ENCODE assay signal across 22 cellular contexts in the genomic region with DNA sequence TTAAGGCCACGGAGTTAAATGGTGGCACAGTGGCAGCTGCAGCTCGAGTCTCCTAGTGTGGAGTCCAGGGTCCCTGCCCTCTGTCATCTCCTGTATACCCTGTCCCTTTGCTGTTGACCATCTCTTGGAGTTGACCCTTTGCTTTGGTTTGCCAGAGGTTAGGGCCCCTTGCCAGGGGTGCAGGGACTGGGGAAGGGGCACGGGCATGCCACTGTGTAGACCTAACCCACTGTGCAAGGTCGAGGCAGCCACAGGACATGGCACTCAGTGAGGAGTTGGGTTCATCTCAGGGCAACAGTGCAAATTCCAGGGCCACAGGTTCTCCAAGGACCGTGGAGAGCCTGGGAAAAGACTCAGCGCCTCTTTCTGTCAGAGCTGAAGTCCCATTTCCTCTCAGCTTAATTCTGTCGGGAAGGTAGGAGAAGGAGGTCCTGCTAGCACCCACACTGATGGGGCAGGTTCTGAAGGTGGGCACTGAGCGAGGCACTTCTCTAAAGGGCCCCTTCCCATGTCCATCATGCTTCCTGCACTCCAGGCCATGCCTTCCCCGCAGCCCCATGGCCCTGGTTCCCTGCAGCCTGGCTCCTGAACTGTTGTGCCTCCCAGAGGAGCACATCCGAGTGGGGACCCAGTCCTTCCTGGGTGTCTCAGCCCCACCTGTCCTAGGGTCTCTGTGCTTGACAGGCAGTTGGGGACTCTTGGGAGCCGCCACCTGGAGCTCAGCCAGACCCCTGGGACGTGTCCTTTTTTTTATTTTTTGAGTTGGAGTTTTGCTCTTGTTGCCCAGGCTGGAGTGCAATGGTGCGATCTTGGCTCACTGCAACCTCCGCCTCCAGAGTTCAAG. TPM values are rescaled to one million over a fixed set of nuclear protein-coding genes. Genes with fewer than 3 reads are reported as not detected.
A peak's percentile ranks its signal among the peaks of the same experiment; 100 is the strongest.
DNase-seq lines count a peak whose midpoint lies in the region; ATAC-seq, FAIRE-seq and TF ChIP-seq lines count a peak whose summit lies in the region.
"Had no signal": no experiment of that assay in that cellular context is flagged by ENCODE, and none has a peak within 500 bp of the region (broad histone marks: within the 10 kb centered on the region; RNA-seq: fewer than 3 reads in every experiment).

No MANE protein-coding gene starts in this region.

- no TSS peak for BruUV-seq in HepG2 (replicated peaks; lab: Mats Ljungman, UMichigan)

- TF ChIP-seq EP300 in HepG2 (IDR thresholded peaks at IDR 0.05; ENCODE audit: low read depth in 2 of 2, low read length in 2 of 2), result no peak
- TF ChIP-seq EP300 in HepG2 (CRISPR knock-in tag; IDR thresholded peaks at IDR 0.05; ENCODE audit: borderline replicate concordance), result no peak

- H3K36me3 ChIP-seq in right atrium auricular region (no peaks in the 10 kb centered on the region), Peyer's patch (no peaks in the 10 kb centered on the region), HepG2 (replicated peaks in 1 of 2; ENCODE audit: control insufficient read depth in 1 of 2, insufficient read depth in 2 of 2, low read length in 2 of 2) (peaks cover 0 to 3% of the 10 kb centered on the region in 2 experiments; a peak in 3 of 5 replicates), small intestine (ENCODE audit: control insufficient read depth in 2 of 2, insufficient read depth in 2 of 2, low read length in 2 of 2) (no peaks in the 10 kb centered on the region)

- H3K4me1 ChIP-seq in right atrium auricular region (peaks cover 0 to 20% of the 10 kb centered on the region in 2 donors), Peyer's patch (peaks cover 0 to 35% (median 11%) of the 10 kb centered on the region in 4 donors), HepG2 (ENCODE audit: insufficient read depth, low read length) (peaks cover 83% of the 10 kb centered on the region), small intestine (ENCODE audit: control insufficient read depth in 2 of 2, insufficient read depth in 1 of 2, low read depth in 1 of 2, low read length in 1 of 2) (peaks cover 4 to 5% of the 10 kb centered on the region in 2 donors), foreskin keratinocyte (peaks cover 3% of the 10 kb centered on the region)

- in situ Hi-C loops in HepG2 (cut with HindIII; ENCODE audit: extremely low pct_ligation_motif_present, low pct_unique_long_range_greater_than_20kb), result no loop called here

- H3K9me3 ChIP-seq in right atrium auricular region, result no peaks in the 10 kb centered on the region
- no peaks in the 10 kb centered on the region for H3K9me3 ChIP-seq in Peyer's patch
- no peaks in the 10 kb centered on the region for H3K9me3 ChIP-seq in HepG2 (ENCODE audit: low read length)
- no peaks in the 10 kb centered on the region for H3K9me3 ChIP-seq in small intestine (ENCODE audit: control insufficient read depth, low read depth)
- H3K9me3 ChIP-seq: MG63, SK-N-SH had no signal

- TF ChIP-seq POLR2A in Peyer's patch (IDR thresholded peaks at IDR 0.05) (no peak), HepG2 (IDR thresholded peaks at IDR 0.05; ENCODE audit: insufficient read depth in 1 of 2, low read depth in 2 of 2, low read length in 2 of 2) (no peak)

- no peaks in the 10 kb centered on the region for H4K20me1 ChIP-seq in HepG2 (ENCODE audit: insufficient read depth, low read length)

- no peak for TF ChIP-seq RAD21 in HepG2 (CRISPR knock-in tag; IDR thresholded peaks at IDR 0.05)

- H3K4me3 ChIP-seq in right atrium auricular region (no peak overlapping the region), Peyer's patch (peak overlapping the region in 3 of 4 donors; percentile 10 to 88 (median 65)), HepG2 (replicated peaks in 1 of 3; ENCODE audit: insufficient read depth in 1 of 3, low read depth in 2 of 3, low read length in 3 of 3) (peak overlapping the region; percentile 17 to 99 (median 74)), small intestine (ENCODE audit: low read depth in 1 of 2, low read length in 2 of 2) (peak overlapping the region in 1 of 2 donors; percentile 76)
- H3K4me3 ChIP-seq: MG63 had no signal

- H3K79me2 ChIP-seq in HepG2 (ENCODE audit: insufficient read depth, low read length), result peaks cover 56% of the 10 kb centered on the region

- no peak for FAIRE-seq in HepG2 (lab: Jason Lieb, UNC)
- no peak for FAIRE-seq in small intestine (lab: Jason Lieb, UNC)

- DNase-seq in Right ventricle myocardium inferior (ENCODE audit: missing footprints), result peak; percentile 5
- DNase-seq in right atrium auricular region (ENCODE audit: low spot score), result no peak
- DNase-seq in Peyer's patch, result no peak
- no peak for DNase-seq in HepG2 (ENCODE audit: low spot score)
- DNase-seq in small intestine, result peak; percentile 62
- DNase-seq in medulla oblongata (ENCODE audit: extremely low spot score), result no peak
- no peak for DNase-seq in AG20443 (ENCODE audit: low spot score)
- DNase-seq in foreskin keratinocyte, result no peak
- DNase-seq: ACHN, DMS79, Kasumi-1, MG63, NCI-H1417, NCI-H1694 treated with DMSO at 0.1 percent for 48 hours, NCI-H2081 treated with DMSO at 0.1 percent for 48 hours, NCI-H2171 treated with DMSO at 0.1 percent for 48 hours, NCI-H524 treated with DMSO at 0.1 percent for 48 hours, NCI-H82, SHP77 treated with DMSO at 0.1 percent for 48 hours, SK-N-SH had no signal

- H3K27ac ChIP-seq in right atrium auricular region (no peak overlapping the region), Peyer's patch (peak overlapping the region in 3 of 4 donors; percentile 6 to 96 (median 81)), HepG2 (ENCODE audit: extremely low read length, insufficient read depth, low read length) (peak overlapping the region; percentile 4), small intestine (ENCODE audit: low read depth in 1 of 2, low read length in 1 of 2) (peak overlapping the region; percentile 57 to 65), foreskin keratinocyte (no peak overlapping the region)
- H3K27ac ChIP-seq: 22Rv1, C4-2B had no signal

- POLR2A ChIA-PET in HepG2 (lab: Yijun Ruan, JAX), result interaction anchor here (2.5 kb wide), 1 partner anchor 123 kb away, joined by 15 read pairs; a partner anchor contains a TSS

- peak overlapping the region; percentile 74 for H3K9ac ChIP-seq in HepG2 (ENCODE audit: insufficient read depth, low read depth, low read length)
- H3K9ac ChIP-seq: SK-N-SH had no signal

- 68% methylated on average over 12 of the region's 14 CpGs for WGBS in HepG2 (ENCODE audit: low lambda C conversion rate)
- 51 to 77% (median 60%) methylated on average over 14 of the region's 14 CpGs for WGBS in small intestine, 3 donors

- intact Hi-C loops in Right ventricle myocardium inferior (cut with DNase I) (loop anchor here (5.0 kb wide), 1 partner anchor 57 kb away; a partner anchor contains a TSS), HepG2 (cut with micrococcal nuclease; ENCODE audit: unreplicated experiment) (loop anchor here (5.0 to 10.0 kb wide), 3 partner anchors 55 to 1158 kb away; a partner anchor contains a TSS)

- ATAC-seq in Right ventricle myocardium inferior, result no peak
- no peak for ATAC-seq in HepG2
- no peak for ATAC-seq in foreskin keratinocyte

- H3K4me2 ChIP-seq in HepG2 (ENCODE audit: low read depth, low read length), result peak overlapping the region; percentile 97
- H3K4me2 ChIP-seq: SK-N-SH had no signal

- no peak overlapping the region for H2AFZ ChIP-seq in HepG2 (ENCODE audit: low read length)

- CTCF ChIA-PET in HepG2 (lab: Yijun Ruan, JAX; ENCODE audit: low intra/inter-chr PET ratio, low total read pairs), result no interaction called here

- no peaks in the 10 kb centered on the region for H3K27me3 ChIP-seq in right atrium auricular region
- H3K27me3 ChIP-seq in Peyer's patch, result no peaks in the 10 kb centered on the region
- no peaks in the 10 kb centered on the region for H3K27me3 ChIP-seq in HepG2 (ENCODE audit: control insufficient read depth in 1 of 2, insufficient read depth in 2 of 2, low read length in 2 of 2)
- H3K27me3 ChIP-seq in small intestine (ENCODE audit: control insufficient read depth in 2 of 2, insufficient read depth in 2 of 2, low read length in 2 of 2), result no peaks in the 10 kb centered on the region
- H3K27me3 ChIP-seq in foreskin keratinocyte, result peaks cover 2% of the 10 kb centered on the region
- H3K27me3 ChIP-seq: MG63 had no signal

- no peak for TF ChIP-seq CTCF in right atrium auricular region (IDR thresholded peaks at IDR 0.05)
- TF ChIP-seq CTCF in Peyer's patch (IDR thresholded peaks at IDR 0.05), result no peak
- no peak for TF ChIP-seq CTCF in HepG2 (CRISPR knock-in tag; IDR thresholded peaks at IDR 0.05)
- no peak for TF ChIP-seq CTCF in foreskin keratinocyte (conservative IDR thresholded peaks at IDR 0.05)

RNA-seq across cellular contexts. Expression of a gene that starts 2.8 kb away (rescaled TPM):
- total RNA-seq in Right ventricle myocardium inferior (4.5 TPM), right atrium auricular region (1 to 10 TPM in 1 of 2 donors, under 1 TPM in 1; 0.82 to 1.7 TPM), Peyer's patch (100 to 1,000 TPM in 3 of 4 donors, 10 to 100 TPM in 1; 40.4 to 576 (median 435) TPM), HepG2 (2016; rRNA removed; fragmentation: Illumina TruSeq; extraction: Trizol) (29.9 and 40.9 TPM in 2 replicates), foreskin keratinocyte (2.4 and 2.6 TPM in 2 replicates)
- 8.1 and 9.7 TPM in 2 replicates for total RNA-seq in HepG2 (2016; cell fraction: cytosol; rRNA removed; fragmentation: Illumina TruSeq; extraction: Trizol; ENCODE audit: low read depth)
- 31.6 and 41.5 TPM in 2 replicates for total RNA-seq in HepG2 (2016; cell fraction: insoluble cytoplasmic fraction; rRNA removed; fragmentation: Illumina TruSeq; extraction: Trizol)
- 15.4 and 18.4 TPM in 2 replicates for total RNA-seq in HepG2 (2016; cell fraction: membrane; rRNA removed; fragmentation: Illumina TruSeq; extraction: Trizol)
- 34.9 and 38.4 TPM in 2 replicates for total RNA-seq in HepG2 (2016; cell fraction: nucleus; rRNA removed; fragmentation: Illumina TruSeq; extraction: Trizol)
- polyA plus RNA-seq in HepG2 (2011; rRNA removed) (99.2 and 139 TPM in 2 replicates), small intestine (100 to 1,000 TPM; 225 to 643 (median 533) TPM), foreskin keratinocyte (4.1 and 5.0 TPM in 2 replicates)
- 93.9 and 100.0 TPM in 2 replicates for polyA plus RNA-seq in HepG2 (2011; cell fraction: cytosol; rRNA removed)
- 195 and 260 TPM in 2 replicates for polyA plus RNA-seq in HepG2 (2011; cell fraction: nucleus; rRNA removed)
- polyA plus RNA-seq in HepG2 (2012), result 128 and 136 TPM in 2 replicates
- polyA plus RNA-seq in HepG2 (2016; cell fraction: cytosol; fragmentation: Illumina TruSeq; extraction: Trizol; ENCODE audit: low read depth), result 12.3 and 15.8 TPM in 2 replicates
- polyA plus RNA-seq in HepG2 (2016; cell fraction: insoluble cytoplasmic fraction; fragmentation: Illumina TruSeq; extraction: Trizol; ENCODE audit: low read depth), result 39.2 and 45.9 TPM in 2 replicates
- 14.9 and 20.8 TPM in 2 replicates for polyA plus RNA-seq in HepG2 (2016; cell fraction: membrane; fragmentation: Illumina TruSeq; extraction: Trizol; ENCODE audit: low read depth)
- polyA plus RNA-seq in HepG2 (2016; cell fraction: nucleus; fragmentation: Illumina TruSeq; extraction: Trizol; ENCODE audit: insufficient read depth, low read depth), result 94.3 and 95.6 TPM in 2 replicates
- polyA minus RNA-seq in HepG2 (2011; rRNA and poly(A)+ RNA removed; ENCODE audit: low replicate concordance), result 6.9 and 106 TPM in 2 replicates
- polyA minus RNA-seq in HepG2 (2011; cell fraction: cytosol; rRNA and poly(A)+ RNA removed), result 29.4 and 50.9 TPM in 2 replicates
- polyA minus RNA-seq in HepG2 (2011; cell fraction: nucleus; rRNA and poly(A)+ RNA removed), result 51.5 and 66.5 TPM in 2 replicates

RNA-seq across cellular contexts. Expression of a gene that starts 10.9 kb away (rescaled TPM):
- total RNA-seq in Right ventricle myocardium inferior (25.8 TPM), right atrium auricular region (10 to 100 TPM; 22.3 to 36.7 TPM), Peyer's patch (10 to 100 TPM in 2 of 4 donors, 1 to 10 TPM in 2; 7.9 to 32.2 (median 13.3) TPM), HepG2 (2016; rRNA removed; fragmentation: Illumina TruSeq; extraction: Trizol) (4.0 and 9.7 TPM in 2 replicates), foreskin keratinocyte (0.37 and 0.39 TPM in 2 replicates)
- 0.53 and 0.61 TPM in 2 replicates for total RNA-seq in HepG2 (2016; cell fraction: cytosol; rRNA removed; fragmentation: Illumina TruSeq; extraction: Trizol; ENCODE audit: low read depth)
- total RNA-seq in HepG2 (2016; cell fraction: insoluble cytoplasmic fraction; rRNA removed; fragmentation: Illumina TruSeq; extraction: Trizol), result 4.1 and 12.5 TPM in 2 replicates
- 1.4 TPM in 2 replicates for total RNA-seq in HepG2 (2016; cell fraction: membrane; rRNA removed; fragmentation: Illumina TruSeq; extraction: Trizol)
- total RNA-seq in HepG2 (2016; cell fraction: nucleus; rRNA removed; fragmentation: Illumina TruSeq; extraction: Trizol), result 8.7 and 9.5 TPM in 2 replicates
- polyA plus RNA-seq in HepG2 (2011; rRNA removed) (8.1 and 13.1 TPM in 2 replicates), small intestine (10 to 100 TPM in 1 of 3 donors, 1 to 10 TPM in 1, under 1 TPM in 1; 0.67 to 23.0 (median 3.8) TPM), foreskin keratinocyte (0.25 and 0.37 TPM in 2 replicates)
- polyA plus RNA-seq in HepG2 (2011; cell fraction: cytosol; rRNA removed), result 9.7 and 19.1 TPM in 2 replicates
- polyA plus RNA-seq in HepG2 (2011; cell fraction: nucleus; rRNA removed), result 30.1 and 34.4 TPM in 2 replicates
- polyA plus RNA-seq in HepG2 (2012), result 8.6 and 10.0 TPM in 2 replicates
- 0.42 and 0.58 TPM in 2 replicates for polyA plus RNA-seq in HepG2 (2016; cell fraction: cytosol; fragmentation: Illumina TruSeq; extraction: Trizol; ENCODE audit: low read depth)
- 2.8 and 3.2 TPM in 2 replicates for polyA plus RNA-seq in HepG2 (2016; cell fraction: insoluble cytoplasmic fraction; fragmentation: Illumina TruSeq; extraction: Trizol; ENCODE audit: low read depth)
- polyA plus RNA-seq in HepG2 (2016; cell fraction: membrane; fragmentation: Illumina TruSeq; extraction: Trizol; ENCODE audit: low read depth), result 0.45 and 1.0 TPM in 2 replicates
- polyA plus RNA-seq in HepG2 (2016; cell fraction: nucleus; fragmentation: Illumina TruSeq; extraction: Trizol; ENCODE audit: insufficient read depth, low read depth), result 14.3 and 15.9 TPM in 2 replicates
- 0.54 and 19.1 TPM in 2 replicates for polyA minus RNA-seq in HepG2 (2011; rRNA and poly(A)+ RNA removed; ENCODE audit: low replicate concordance)
- 13.6 and 17.2 TPM in 2 replicates for polyA minus RNA-seq in HepG2 (2011; cell fraction: cytosol; rRNA and poly(A)+ RNA removed)
- polyA minus RNA-seq in HepG2 (2011; cell fraction: nucleus; rRNA and poly(A)+ RNA removed), result 4.8 and 5.6 TPM in 2 replicates

RNA-seq across cellular contexts. Expression of a gene that starts 17.9 kb away (rescaled TPM):
- total RNA-seq in Right ventricle myocardium inferior (411 TPM), right atrium auricular region (100 to 1,000 TPM; 379 to 465 TPM), Peyer's patch (100 to 1,000 TPM; 136 to 329 (median 225) TPM), HepG2 (2016; rRNA removed; fragmentation: Illumina TruSeq; extraction: Trizol) (498 and 508 TPM in 2 replicates), foreskin keratinocyte (368 and 406 TPM in 2 replicates)
- 947 and 1,365 TPM in 2 replicates for total RNA-seq in HepG2 (2016; cell fraction: cytosol; rRNA removed; fragmentation: Illumina TruSeq; extraction: Trizol; ENCODE audit: low read depth)
- total RNA-seq in HepG2 (2016; cell fraction: insoluble cytoplasmic fraction; rRNA removed; fragmentation: Illumina TruSeq; extraction: Trizol), result 496 and 506 TPM in 2 replicates
- total RNA-seq in HepG2 (2016; cell fraction: membrane; rRNA removed; fragmentation: Illumina TruSeq; extraction: Trizol), result 928 and 1,097 TPM in 2 replicates
- total RNA-seq in HepG2 (2016; cell fraction: nucleus; rRNA removed; fragmentation: Illumina TruSeq; extraction: Trizol), result 200 and 226 TPM in 2 replicates
- polyA plus RNA-seq in HepG2 (2011; rRNA removed) (491 and 584 TPM in 2 replicates), small intestine (100 to 1,000 TPM; 386 to 477 (median 407) TPM), foreskin keratinocyte (686 and 711 TPM in 2 replicates)
- 627 and 1,057 TPM in 2 replicates for polyA plus RNA-seq in HepG2 (2011; cell fraction: cytosol; rRNA removed)
- 336 and 383 TPM in 2 replicates for polyA plus RNA-seq in HepG2 (2011; cell fraction: nucleus; rRNA removed)
- polyA plus RNA-seq in HepG2 (2012), result 371 and 440 TPM in 2 replicates
- polyA plus RNA-seq in HepG2 (2016; cell fraction: cytosol; fragmentation: Illumina TruSeq; extraction: Trizol; ENCODE audit: low read depth), result 1,401 and 1,836 TPM in 2 replicates
- 640 and 680 TPM in 2 replicates for polyA plus RNA-seq in HepG2 (2016; cell fraction: insoluble cytoplasmic fraction; fragmentation: Illumina TruSeq; extraction: Trizol; ENCODE audit: low read depth)
- 1,282 and 1,407 TPM in 2 replicates for polyA plus RNA-seq in HepG2 (2016; cell fraction: membrane; fragmentation: Illumina TruSeq; extraction: Trizol; ENCODE audit: low read depth)
- 415 and 448 TPM in 2 replicates for polyA plus RNA-seq in HepG2 (2016; cell fraction: nucleus; fragmentation: Illumina TruSeq; extraction: Trizol; ENCODE audit: insufficient read depth, low read depth)
- 310 and 535 TPM in 2 replicates for polyA minus RNA-seq in HepG2 (2011; rRNA and poly(A)+ RNA removed; ENCODE audit: low replicate concordance)
- polyA minus RNA-seq in HepG2 (2011; cell fraction: cytosol; rRNA and poly(A)+ RNA removed), result 514 and 560 TPM in 2 replicates
- polyA minus RNA-seq in HepG2 (2011; cell fraction: nucleus; rRNA and poly(A)+ RNA removed), result 136 and 144 TPM in 2 replicates

RNA-seq across cellular contexts. Expression of a gene that starts 29.6 kb away (rescaled TPM):
- total RNA-seq in Right ventricle myocardium inferior (0.84 TPM), right atrium auricular region (1 to 10 TPM; 4.3 to 4.5 TPM), Peyer's patch (1 to 10 TPM in 2 of 4 donors, not detected in 2; 2.5 to 5.6 TPM), HepG2 (2016; rRNA removed; fragmentation: Illumina TruSeq; extraction: Trizol) (7.0 and 13.9 TPM in 2 replicates), foreskin keratinocyte (0.49 and 1.6 TPM in 2 replicates)
- 7.2 and 7.6 TPM in 2 replicates for total RNA-seq in HepG2 (2016; cell fraction: cytosol; rRNA removed; fragmentation: Illumina TruSeq; extraction: Trizol; ENCODE audit: low read depth)
- 6.8 and 14.7 TPM in 2 replicates for total RNA-seq in HepG2 (2016; cell fraction: insoluble cytoplasmic fraction; rRNA removed; fragmentation: Illumina TruSeq; extraction: Trizol)
- total RNA-seq in HepG2 (2016; cell fraction: membrane; rRNA removed; fragmentation: Illumina TruSeq; extraction: Trizol), result 9.9 and 14.3 TPM in 2 replicates
- total RNA-seq in HepG2 (2016; cell fraction: nucleus; rRNA removed; fragmentation: Illumina TruSeq; extraction: Trizol), result 11.7 and 13.6 TPM in 2 replicates
- polyA plus RNA-seq in HepG2 (2011; rRNA removed) (23.4 and 30.8 TPM in 2 replicates), small intestine (1 to 10 TPM; 3.8 to 5.2 (median 3.8) TPM), foreskin keratinocyte (0.74 and 1.9 TPM in 2 replicates)
- polyA plus RNA-seq in HepG2 (2011; cell fraction: cytosol; rRNA removed), result 26.4 and 27.5 TPM in 2 replicates
- 30.3 and 37.8 TPM in 2 replicates for polyA plus RNA-seq in HepG2 (2011; cell fraction: nucleus; rRNA removed)
- 29.7 and 31.5 TPM in 2 replicates for polyA plus RNA-seq in HepG2 (2012)
- polyA plus RNA-seq in HepG2 (2016; cell fraction: cytosol; fragmentation: Illumina TruSeq; extraction: Trizol; ENCODE audit: low read depth), result 9.6 and 11.3 TPM in 2 replicates
- 9.2 and 9.7 TPM in 2 replicates for polyA plus RNA-seq in HepG2 (2016; cell fraction: insoluble cytoplasmic fraction; fragmentation: Illumina TruSeq; extraction: Trizol; ENCODE audit: low read depth)
- polyA plus RNA-seq in HepG2 (2016; cell fraction: membrane; fragmentation: Illumina TruSeq; extraction: Trizol; ENCODE audit: low read depth), result 12.0 and 14.2 TPM in 2 replicates
- polyA plus RNA-seq in HepG2 (2016; cell fraction: nucleus; fragmentation: Illumina TruSeq; extraction: Trizol; ENCODE audit: insufficient read depth, low read depth), result 23.5 and 24.6 TPM in 2 replicates
- 0.09 and 14.9 TPM in 2 replicates for polyA minus RNA-seq in HepG2 (2011; rRNA and poly(A)+ RNA removed; ENCODE audit: low replicate concordance)
- 5.9 and 7.1 TPM in 2 replicates for polyA minus RNA-seq in HepG2 (2011; cell fraction: cytosol; rRNA and poly(A)+ RNA removed)
- 10.7 and 13.8 TPM in 2 replicates for polyA minus RNA-seq in HepG2 (2011; cell fraction: nucleus; rRNA and poly(A)+ RNA removed)

RNA-seq across cellular contexts. Expression of a gene that starts 34.3 kb away (rescaled TPM):
- 2.4 TPM for total RNA-seq in Right ventricle myocardium inferior
- 1 to 10 TPM in 1 of 2 donors, under 1 TPM in 1; 0.90 to 1.0 TPM for total RNA-seq in right atrium auricular region
- total RNA-seq in Peyer's patch, result 1 to 10 TPM in 1 of 4 donors, not detected in 3; 2.8 TPM
- total RNA-seq in HepG2 (2016; rRNA removed; fragmentation: Illumina TruSeq; extraction: Trizol), result 0.04 TPM in 1 of 2 replicates, not detected in the other
- 0.40 and 0.44 TPM in 2 replicates for total RNA-seq in HepG2 (2016; cell fraction: cytosol; rRNA removed; fragmentation: Illumina TruSeq; extraction: Trizol; ENCODE audit: low read depth)
- 0.15 and 0.22 TPM in 2 replicates for total RNA-seq in HepG2 (2016; cell fraction: insoluble cytoplasmic fraction; rRNA removed; fragmentation: Illumina TruSeq; extraction: Trizol)
- 0.28 and 0.52 TPM in 2 replicates for total RNA-seq in HepG2 (2016; cell fraction: membrane; rRNA removed; fragmentation: Illumina TruSeq; extraction: Trizol)
- not detected in 2 replicates for total RNA-seq in HepG2 (2016; cell fraction: nucleus; rRNA removed; fragmentation: Illumina TruSeq; extraction: Trizol)
- 0.81 and 0.85 TPM in 2 replicates for polyA plus RNA-seq in HepG2 (2011; rRNA removed)
- polyA plus RNA-seq in HepG2 (2011; cell fraction: cytosol; rRNA removed), result 0.62 and 0.63 TPM in 2 replicates
- polyA plus RNA-seq in HepG2 (2011; cell fraction: nucleus; rRNA removed), result 3.5 and 4.0 TPM in 2 replicates
- 1.7 and 1.8 TPM in 2 replicates for polyA plus RNA-seq in HepG2 (2012)
- 0.51 and 0.72 TPM in 2 replicates for polyA plus RNA-seq in HepG2 (2016; cell fraction: cytosol; fragmentation: Illumina TruSeq; extraction: Trizol; ENCODE audit: low read depth)
- polyA plus RNA-seq in HepG2 (2016; cell fraction: insoluble cytoplasmic fraction; fragmentation: Illumina TruSeq; extraction: Trizol; ENCODE audit: low read depth), result not detected in 2 replicates
- 0.34 and 0.47 TPM in 2 replicates for polyA plus RNA-seq in HepG2 (2016; cell fraction: membrane; fragmentation: Illumina TruSeq; extraction: Trizol; ENCODE audit: low read depth)
- 0.69 TPM in 1 of 2 replicates, not detected in the other for polyA plus RNA-seq in HepG2 (2016; cell fraction: nucleus; fragmentation: Illumina TruSeq; extraction: Trizol; ENCODE audit: insufficient read depth, low read depth)
- 0.72 TPM in 1 of 2 replicates, not detected in the other for polyA minus RNA-seq in HepG2 (2011; rRNA and poly(A)+ RNA removed; ENCODE audit: low replicate concordance)
- not detected in 2 replicates for polyA minus RNA-seq in HepG2 (2011; cell fraction: cytosol; rRNA and poly(A)+ RNA removed)
- 0.26 and 1.4 TPM in 2 replicates for polyA minus RNA-seq in HepG2 (2011; cell fraction: nucleus; rRNA and poly(A)+ RNA removed)
- under 1 TPM in 1 of 3 donors, not detected in 2; 0.25 TPM for polyA plus RNA-seq in small intestine
- not detected in 2 replicates for total RNA-seq in foreskin keratinocyte
- not detected in 2 replicates for polyA plus RNA-seq in foreskin keratinocyte

Comparison
In these comparisons a context has a peak if more than half of its experiments do, and no peak if none do; other contexts are left out.
1. DNase-seq: peak in Right ventricle myocardium inferior (single experiment) and small intestine (single experiment); none in right atrium auricular region (single experiment), Peyer's patch (0 of 3), HepG2 (single experiment), medulla oblongata (single experiment), AG20443 (single experiment) and foreskin keratinocyte (0 of 2).
2. H3K27ac ChIP-seq: peak in Peyer's patch (3 of 4), HepG2 (single experiment) and small intestine (2 of 2); none in right atrium auricular region (0 of 2) and foreskin keratinocyte (single experiment).
3. H3K4me3 ChIP-seq: peak in Peyer's patch (3 of 4) and HepG2 (3 of 3); none in right atrium auricular region (0 of 2).